Comparison of ENCODE assay signal across 15 cellular contexts in genomic region chr6:112562348-112563220, GRCh38.
A peak's percentile ranks its signal among the peaks of the same experiment; 100 is the strongest.
DNase-seq lines count a peak whose midpoint lies in the region; ATAC-seq and TF ChIP-seq lines count a peak whose summit lies in the region.
"Had no signal": no experiment of that assay in that cellular context is flagged by ENCODE, and none has a peak within 500 bp of the region (broad histone marks: within the 10 kb centered on the region; RNA-seq: fewer than 3 reads in every experiment).

No MANE protein-coding gene starts in this region.

- peaks cover 0 to 3% of the 10 kb centered on the region in 2 donors for H3K4me1 ChIP-seq in lung (ENCODE audit: control insufficient read depth in 2 of 2, insufficient read depth in 2 of 2, low read length in 2 of 2)
- peaks cover 21% of the 10 kb centered on the region for H3K4me1 ChIP-seq in testis
- H3K4me1 ChIP-seq: parathyroid adenoma had no signal

- H3K9me3 ChIP-seq in lung (ENCODE audit: control insufficient read depth in 2 of 2, insufficient read depth in 1 of 2, low read length in 1 of 2): no peaks in the 10 kb centered on the region
- H3K9me3 ChIP-seq in testis: no peaks in the 10 kb centered on the region
- H3K9me3 ChIP-seq: transverse colon had no signal

- no peak for TF ChIP-seq CTCF in choroid plexus epithelial cell (conservative IDR thresholded peaks at IDR 0.05; ENCODE audit: low read depth, low read length)
- TF ChIP-seq CTCF in lung (IDR thresholded peaks at IDR 0.05; ENCODE audit: control extremely low read depth, extremely low read depth): no peak
- no peak for TF ChIP-seq CTCF in testis (IDR thresholded peaks at IDR 0.05)

- DNase-seq in NCI-H2196 (lab: John Stamatoyannopoulos, UW; ENCODE audit: unreplicated experiment) (peak; percentile 30), NCI-H2196 treated with DMSO at 0.1 percent for 48 hours (lab: John Stamatoyannopoulos, UW; ENCODE audit: unreplicated experiment) (no peak), choroid plexus epithelial cell (ENCODE audit: low read depth) (peak; percentile 56), lung (ENCODE audit: low spot score) (no peak), testis (peak; percentile 25), HCEC 1CT (no peak)
- DNase-seq in activated CD4-positive, alpha-beta T cell treated with anti-CD3 and anti-CD28 coated beads for 48 hours: no peak
- DNase-seq in central memory CD4-positive, alpha-beta T cell: no peak
- DNase-seq: activated CD4-positive, alpha-beta T cell treated with anti-CD3 and anti-CD28 coated beads, Interleukin-2, amount 10 ng/mL, durations not matched to agents 24 days and 14 days; activated naive CD8-positive, alpha-beta T cell treated with anti-CD3 and anti-CD28 coated beads for 36 hours; DMS79; NCI-H2029 treated with DMSO at 0.1 percent for 48 hours; transverse colon had no signal

- H3K36me3 ChIP-seq in lung (ENCODE audit: control insufficient read depth in 2 of 2, insufficient read depth in 2 of 2, low read length in 2 of 2): no peaks in the 10 kb centered on the region
- H3K36me3 ChIP-seq in testis (ENCODE audit: low read depth, missing control alignments): no peaks in the 10 kb centered on the region
- H3K36me3 ChIP-seq: transverse colon had no signal

- peak; percentile 11 for ATAC-seq in lung (ENCODE audit: insufficient read depth, low FRiP score)

- 31 to 58% methylated on average over 7 of the region's 7 CpGs for WGBS in lung, 2 donors
- 11 to 30% methylated on average over 7 of the region's 7 CpGs for WGBS in testis, 2 donors

- H3K27me3 ChIP-seq in lung (ENCODE audit: control insufficient read depth, insufficient read depth): no peaks in the 10 kb centered on the region
- no peaks in the 10 kb centered on the region for H3K27me3 ChIP-seq in testis
- H3K27me3 ChIP-seq: transverse colon had no signal

- no peak for TF ChIP-seq POLR2A in testis (IDR thresholded peaks at IDR 0.05)

- H3K4me3 ChIP-seq in choroid plexus epithelial cell (ENCODE audit: low read depth, low read length) (no peak overlapping the region), lung (no peak overlapping the region), testis (no peak overlapping the region)
- H3K4me3 ChIP-seq: transverse colon had no signal

- intact Hi-C loops in testis (cut with DNase I; ENCODE audit: low total_unique reads): no loop called here

- H3K27ac ChIP-seq in lung (ENCODE audit: low read depth in 1 of 2, low read length in 1 of 2): no peak overlapping the region
- H3K27ac ChIP-seq in testis: peak overlapping the region; percentile 8 to 70
- H3K27ac ChIP-seq: epithelial cell of prostate, parathyroid adenoma, transverse colon had no signal

Comparison
In these comparisons a context has a peak if more than half of its experiments do, and no peak if none do; other contexts are left out.
1. DNase-seq: peak in NCI-H2196 (single experiment), choroid plexus epithelial cell (single experiment) and testis (single experiment); none in NCI-H2196 treated with DMSO at 0.1 percent for 48 hours (single experiment), lung (single experiment), activated CD4-positive, alpha-beta T cell treated with anti-CD3 and anti-CD28 coated beads for 48 hours (single experiment), HCEC 1CT (single experiment) and central memory CD4-positive, alpha-beta T cell (single experiment).
2. H3K27ac ChIP-seq: peak in testis (2 of 2); none in lung (0 of 2).